ENCODE assay signal across 16 cellular contexts in genomic region chr6:7939864-7940228, GRCh38. TPM values are rescaled to one million over a fixed set of nuclear protein-coding genes. Genes with fewer than 3 reads are reported as not detected.
DNase-seq lines count a peak whose midpoint lies in the region; ATAC-seq and TF ChIP-seq lines count a peak whose summit lies in the region.
"Had no signal": no experiment of that assay in that cellular context is flagged by ENCODE, and none has a peak within 500 bp of the region (broad histone marks: within the 10 kb centered on the region; RNA-seq: fewer than 3 reads in every experiment).

No MANE protein-coding gene starts in this region.

- TF ChIP-seq CTCF in OCI-LY3 (IDR thresholded peaks at IDR 0.05; ENCODE audit: low read depth, low read length) (no peak), osteoblast (IDR thresholded peaks at IDR 0.05; ENCODE audit: extremely low read depth, low read depth, low read length) (peak; percentile 22)

- H3K9ac ChIP-seq in OCI-LY3 (ENCODE audit: low read length): peak overlapping the region; percentile 24; the same call in 1 of the 2 replicates

- H3K36me3 ChIP-seq in OCI-LY3 (replicated peaks; ENCODE audit: low read depth, low read length): peaks cover 5% of the 10 kb centered on the region
- H3K36me3 ChIP-seq in osteoblast (ENCODE audit: insufficient read depth, low read length): no peaks in the 10 kb centered on the region
- H3K36me3 ChIP-seq: gastrocnemius medialis had no signal

- H3K79me2 ChIP-seq in OCI-LY3 (ENCODE audit: low read length): no peaks in the 10 kb centered on the region
- no peaks in the 10 kb centered on the region for H3K79me2 ChIP-seq in osteoblast (ENCODE audit: insufficient read depth, low read length)

- peak overlapping the region; percentile 56 for H2AFZ ChIP-seq in OCI-LY3 (ENCODE audit: low read depth, low read length)
- H2AFZ ChIP-seq in osteoblast (ENCODE audit: low read length): peak overlapping the region; percentile 53

- H3K27ac ChIP-seq in OCI-LY3 (ENCODE audit: low read length) (peak overlapping the region; percentile 20), osteoblast (ENCODE audit: low read depth, low read length) (peak overlapping the region; percentile 40)
- H3K27ac ChIP-seq: gastrocnemius medialis had no signal

- no peaks in the 10 kb centered on the region for H3K27me3 ChIP-seq in OCI-LY3 (ENCODE audit: low read depth, low read length)
- no peaks in the 10 kb centered on the region for H3K27me3 ChIP-seq in osteoblast (ENCODE audit: insufficient read depth, low read length)
- H3K27me3 ChIP-seq: dorsolateral prefrontal cortex, gastrocnemius medialis had no signal

- peak overlapping the region; percentile 64 for H3K4me2 ChIP-seq in OCI-LY3 (ENCODE audit: low read length)
- H3K4me2 ChIP-seq in osteoblast (ENCODE audit: insufficient read depth, low read length): peak overlapping the region; percentile 64

- H4K20me1 ChIP-seq in OCI-LY3 (ENCODE audit: insufficient read depth, low read length): no peaks in the 10 kb centered on the region
- no peaks in the 10 kb centered on the region for H4K20me1 ChIP-seq in osteoblast (ENCODE audit: insufficient read depth, low read length)

- H3K4me3 ChIP-seq in OCI-LY3 (ENCODE audit: low read length): peak overlapping the region; percentile 38
- H3K4me3 ChIP-seq in osteoblast (ENCODE audit: insufficient read depth, low read length): peak overlapping the region; percentile 47
- H3K4me3 ChIP-seq: gastrocnemius medialis had no signal

- H3K9me3 ChIP-seq in OCI-LY3 (ENCODE audit: insufficient read depth, low read length) (peaks cover 4% of the 10 kb centered on the region; the same call in 1 of the 2 replicates), osteoblast (ENCODE audit: low read depth, low read length) (no peaks in the 10 kb centered on the region)
- H3K9me3 ChIP-seq: gastrocnemius medialis had no signal

- no peak for DNase-seq in osteoblast (ENCODE audit: insufficient read length, low spot score, missing footprints)
- DNase-seq in HCEC 1CT: no peak
- DNase-seq: activated naive CD8-positive, alpha-beta T cell treated with anti-CD3 and anti-CD28 coated beads, Interleukin-2, amount 10 ng/mL, durations not matched to agents 7 days and 5 days; DMS79 treated with DMSO at 0.1 percent for 48 hours; dorsolateral prefrontal cortex; gastrocnemius medialis; kidney glomerular epithelial cell; NCI-H1694 treated with DMSO at 0.1 percent for 48 hours; OCI-M1; stimulated activated naive CD8-positive, alpha-beta T cell treated with anti-CD3 and anti-CD28 coated beads, Interleukin-15, amount 100 ng/mL, for 72 hours had no signal

- H3K4me1 ChIP-seq in OCI-LY3 (ENCODE audit: low read length) (peaks cover 28% of the 10 kb centered on the region), osteoblast (ENCODE audit: insufficient read depth, low read length) (peaks cover 14% of the 10 kb centered on the region)
- H3K4me1 ChIP-seq: gastrocnemius medialis had no signal

- peak; percentile 32 for ATAC-seq in GM18858 (IDR thresholded peaks at IDR 0.05; ENCODE audit: unreplicated experiment)
- ATAC-seq in HG02610 (IDR thresholded peaks at IDR 0.05; ENCODE audit: unreplicated experiment): peak; percentile 39
- no peak for ATAC-seq in HG03045 (IDR thresholded peaks at IDR 0.05; ENCODE audit: unreplicated experiment)
- ATAC-seq in GM21576 (IDR thresholded peaks at IDR 0.05; ENCODE audit: unreplicated experiment): no peak
- ATAC-seq in GM21360 (IDR thresholded peaks at IDR 0.05; ENCODE audit: unreplicated experiment): no peak
- ATAC-seq: gastrocnemius medialis; stimulated activated naive CD8-positive, alpha-beta T cell treated with anti-CD3 and anti-CD28 coated beads, Interleukin-15, amount 100 ng/mL, for 72 hours had no signal

RNA-seq across cellular contexts. Expression of gene TXNDC5, which starts 29.3 kb away (rescaled TPM):
- 189 and 344 TPM in 2 replicates for total RNA-seq in osteoblast

Comparison
In these comparisons a context has a peak if more than half of its experiments do, and no peak if none do; other contexts are left out.
1. ATAC-seq: peak in GM18858 (single experiment) and HG02610 (single experiment); none in HG03045 (single experiment), GM21576 (single experiment) and GM21360 (single experiment).